In the genomic region with DNA sequence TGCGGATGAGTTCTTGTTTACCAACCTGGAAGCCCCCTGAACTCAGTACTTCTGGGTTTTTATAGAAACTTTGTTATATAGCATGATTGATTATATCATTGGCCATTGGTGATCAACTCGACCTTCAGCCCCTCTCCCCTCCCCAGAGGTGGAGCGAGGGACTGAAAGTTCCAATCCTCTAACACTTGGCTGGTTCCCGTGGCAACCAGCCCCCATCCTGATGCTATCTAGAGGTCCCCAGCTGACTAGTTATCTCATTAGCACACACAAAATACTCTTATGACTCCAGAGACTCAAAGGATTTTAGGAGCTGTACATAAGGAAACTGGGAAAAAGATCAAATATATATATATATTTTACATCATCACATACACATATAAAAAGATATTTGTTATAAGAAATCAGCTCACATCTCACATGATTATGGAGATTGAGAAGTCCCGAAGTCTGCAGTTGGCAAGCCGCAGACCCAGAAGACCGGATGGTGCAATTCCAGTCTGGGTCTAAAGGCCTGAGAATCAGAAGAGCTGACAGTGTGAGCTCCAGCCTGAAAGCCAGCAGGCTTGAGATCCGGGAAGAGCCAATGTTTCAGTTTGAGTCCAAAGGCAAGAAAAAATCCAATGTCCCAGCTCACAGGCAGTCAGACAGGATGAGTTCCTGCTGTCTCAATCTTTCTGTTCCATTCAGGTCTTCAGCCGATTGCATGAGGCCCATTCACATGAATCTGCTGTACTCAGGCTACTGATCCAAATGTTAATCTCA, we compare ENCODE assay signal across 23 cellular contexts.
A peak's percentile ranks its signal among the peaks of the same experiment; 100 is the strongest.
DNase-seq lines count a peak whose midpoint lies in the region; ATAC-seq and TF ChIP-seq lines count a peak whose summit lies in the region.
"Had no signal": no experiment of that assay in that cellular context is flagged by ENCODE, and none has a peak within 500 bp of the region (broad histone marks: within the 10 kb centered on the region; RNA-seq: fewer than 3 reads in every experiment).

No MANE protein-coding gene starts in this region.

- H3K4me1 Mint-ChIP-seq in neural crest cell = peaks cover 38% of the 10 kb centered on the region
- no peaks in the 10 kb centered on the region for H3K4me1 Mint-ChIP-seq in activated naive CD4-positive, alpha-beta T cell treated with anti-CD3 and anti-CD28 coated beads, Interleukin-2, amount 10 ng/mL, durations not matched to agents 7 days and 5 days
- H3K4me1 Mint-ChIP-seq: B cell; central memory CD8-positive, alpha-beta T cell; T-helper 17 cell had no signal

- ATAC-seq in Right ventricle myocardium inferior = peak; percentile 95
- ATAC-seq in Right ventricle myocardium superior (ENCODE audit: poor library complexity) = peak; percentile 89
- no peak for ATAC-seq in HG02981 (IDR thresholded peaks at IDR 0.05; ENCODE audit: unreplicated experiment)
- no peak for ATAC-seq in HG02884 (IDR thresholded peaks at IDR 0.05; ENCODE audit: unreplicated experiment)
- ATAC-seq: activated T-cell treated with anti-CD3 and anti-CD28 coated beads, Interleukin-2, amount 50 U/mL, for 4 hours; T-helper 17 cell had no signal

- H3K27me3 Mint-ChIP-seq in neural crest cell (ENCODE audit: low read depth) = no peaks in the 10 kb centered on the region
- peaks cover 11% of the 10 kb centered on the region for H3K27me3 Mint-ChIP-seq in activated naive CD4-positive, alpha-beta T cell treated with anti-CD3 and anti-CD28 coated beads, Interleukin-2, amount 10 ng/mL, durations not matched to agents 7 days and 5 days

- intact Hi-C loops in Right ventricle myocardium inferior (cut with DNase I) (no loop called here), cardiac septum (cut with DNase I) (no loop called here), Right ventricle myocardium superior (cut with DNase I) (no loop called here)

- no peaks in the 10 kb centered on the region for H3K36me3 Mint-ChIP-seq in neural crest cell (ENCODE audit: low read depth)
- no peaks in the 10 kb centered on the region for H3K36me3 Mint-ChIP-seq in activated naive CD4-positive, alpha-beta T cell treated with anti-CD3 and anti-CD28 coated beads, Interleukin-2, amount 10 ng/mL, durations not matched to agents 7 days and 5 days

- CTCF ChIA-PET in activated naive CD4-positive, alpha-beta T cell treated with anti-CD3 and anti-CD28 coated beads, Interleukin-2, amount 10 ng/mL, durations not matched to agents 7 days and 5 days (lab: Charles Lee) = no interaction called here

- no peak for TF ChIP-seq CTCF in neural crest cell (conservative IDR thresholded peaks at IDR 0.05)

- no peaks in the 10 kb centered on the region for H3K9me3 Mint-ChIP-seq in neural crest cell
- H3K9me3 Mint-ChIP-seq in activated naive CD4-positive, alpha-beta T cell treated with anti-CD3 and anti-CD28 coated beads, Interleukin-2, amount 10 ng/mL, durations not matched to agents 7 days and 5 days = no peaks in the 10 kb centered on the region
- H3K9me3 Mint-ChIP-seq: activated naive CD4-positive, alpha-beta T cell treated with anti-CD3 and anti-CD28 coated beads for 36 hours; activated T-cell treated with anti-CD3 and anti-CD28 coated beads, Interleukin-2, amount 50 U/mL, for 4 hours; central memory CD8-positive, alpha-beta T cell had no signal

- DNase-seq in Right ventricle myocardium inferior (ENCODE audit: missing footprints) (no peak), cardiac septum (ENCODE audit: low spot score) (no peak), Right ventricle myocardium superior (peak; percentile 58), neural crest cell (ENCODE audit: low read depth, low spot score) (no peak), HuH-7 (ENCODE audit: low spot score) (no peak)
- no peak for DNase-seq in activated naive CD4-positive, alpha-beta T cell treated with anti-CD3 and anti-CD28 coated beads, Interleukin-2, amount 10 ng/mL, durations not matched to agents 7 days and 5 days
- DNase-seq: 8988T; activated CD4-positive, alpha-beta T cell treated with anti-CD3 and anti-CD28 coated beads for 4 hours; activated naive CD4-positive, alpha-beta T cell treated with anti-CD3 and anti-CD28 coated beads for 36 hours; activated T-cell treated with anti-CD3 and anti-CD28 coated beads, Interleukin-2, amount 50 U/mL, for 4 hours; foreskin melanocyte; HFFc6; midbrain; NCI-H187 treated with DMSO at 0.1 percent for 48 hours; NCI-H226; NCI-H748 treated with DMSO at 0.1 percent for 48 hours; SJCRH30; stimulated activated naive CD4-positive, alpha-beta T cell treated with Interleukin-2 at 50 U/mL for 16 hours; T-helper 17 cell had no signal

- H3K27ac Mint-ChIP-seq in neural crest cell (ENCODE audit: unreplicated experiment) = peak overlapping the region; percentile 81
- no peak overlapping the region for H3K27ac Mint-ChIP-seq in activated naive CD4-positive, alpha-beta T cell treated with anti-CD3 and anti-CD28 coated beads, Interleukin-2, amount 10 ng/mL, durations not matched to agents 7 days and 5 days
- H3K27ac Mint-ChIP-seq: activated naive CD4-positive, alpha-beta T cell treated with anti-CD3 and anti-CD28 coated beads for 36 hours; B cell; HFFc6; T-helper 17 cell had no signal

- H3K4me3 Mint-ChIP-seq in neural crest cell = no peak overlapping the region
- H3K4me3 Mint-ChIP-seq in activated naive CD4-positive, alpha-beta T cell treated with anti-CD3 and anti-CD28 coated beads, Interleukin-2, amount 10 ng/mL, durations not matched to agents 7 days and 5 days = no peak overlapping the region
- H3K4me3 Mint-ChIP-seq: activated naive CD4-positive, alpha-beta T cell treated with anti-CD3 and anti-CD28 coated beads for 36 hours; activated T-cell treated with anti-CD3 and anti-CD28 coated beads, Interleukin-2, amount 50 U/mL, for 4 hours; B cell; central memory CD8-positive, alpha-beta T cell; HFFc6; T-helper 17 cell had no signal

Comparison
In these comparisons a context has a peak if more than half of its experiments do, and no peak if none do; other contexts are left out.
1. ATAC-seq: peak in Right ventricle myocardium inferior (single experiment) and Right ventricle myocardium superior (single experiment); none in HG02981 (single experiment) and HG02884 (single experiment).